In genomic region chr11:568306-569259, GRCh38 we compare ENCODE assay signal across 8 cellular contexts. TPM values are rescaled to one million over a fixed set of nuclear protein-coding genes. Genes with fewer than 3 reads are reported as not detected.
DNase-seq lines count a peak whose midpoint lies in the region; ATAC-seq and TF ChIP-seq lines count a peak whose summit lies in the region.

No MANE protein-coding gene starts in this region.

- peak; percentile 92 for DNase-seq in DMS153 treated with DMSO at 0.1 percent for 48 hours (lab: John Stamatoyannopoulos, UW; ENCODE audit: unreplicated experiment)
- peak; percentile 97 for DNase-seq in OCI-M1 (lab: John Stamatoyannopoulos, UW)
- DNase-seq in activated T-cell treated with anti-CD3 and anti-CD28 coated beads for 48 hours (ENCODE audit: low read depth): peak; percentile 98
- peak; percentile 74 for DNase-seq in stimulated activated CD8-positive, alpha-beta memory T cell treated with anti-CD3 and anti-CD28 coated beads, Interleukin-7, amount 100 ng/mL, for 24 hours (ENCODE audit: low read depth)

- peak; percentile 79 for ATAC-seq in GM21619 (IDR thresholded peaks at IDR 0.05; ENCODE audit: unreplicated experiment)

- H3K27ac ChIP-seq in esophagus (ENCODE audit: low read depth in 2 of 2, low read length in 1 of 2) (peak overlapping the region; percentile 89 to 96), muscle layer of duodenum (ENCODE audit: low read length) (no peak overlapping the region)

- H3K9me3 ChIP-seq in esophagus (ENCODE audit: control insufficient read depth in 2 of 2, insufficient read depth in 1 of 2, low read depth in 1 of 2, low read length in 1 of 2): no peaks in the 10 kb centered on the region
- H3K9me3 ChIP-seq in muscle layer of duodenum (ENCODE audit: control insufficient read depth in 1 of 2, low read length in 2 of 2): no peaks in the 10 kb centered on the region

- H3K4me1 ChIP-seq in esophagus (ENCODE audit: control insufficient read depth in 2 of 2, insufficient read depth in 2 of 2, low read length in 1 of 2) (peaks cover 0 to 20% of the 10 kb centered on the region in 2 donors), muscle layer of duodenum (ENCODE audit: control insufficient read depth in 1 of 2, insufficient read depth in 2 of 2, low read length in 2 of 2) (peaks cover 0 to 17% of the 10 kb centered on the region in 2 donors)

- no peak for TF ChIP-seq RAD21 in Ishikawa (IDR thresholded peaks at IDR 0.05; ENCODE audit: low read depth)

- H3K36me3 ChIP-seq in esophagus (ENCODE audit: control insufficient read depth in 2 of 2, insufficient read depth in 2 of 2, low read length in 1 of 2) (peaks cover 0 to 13% of the 10 kb centered on the region in 2 donors), muscle layer of duodenum (ENCODE audit: control insufficient read depth in 1 of 2, insufficient read depth in 2 of 2, low read length in 2 of 2) (no peaks in the 10 kb centered on the region)

- H3K4me3 ChIP-seq in esophagus (ENCODE audit: low read depth in 1 of 2, low read length in 2 of 2) (peak overlapping the region; percentile 65 to 83), muscle layer of duodenum (ENCODE audit: low read depth in 1 of 2, low read length in 2 of 2) (peak overlapping the region; percentile 48 to 53)

- no peak for TF ChIP-seq EP300 in Ishikawa (IDR thresholded peaks at IDR 0.05; ENCODE audit: borderline replicate concordance)

- no peaks in the 10 kb centered on the region for H3K27me3 ChIP-seq in esophagus (ENCODE audit: control insufficient read depth in 1 of 2, insufficient read depth in 2 of 2, low read length in 2 of 2)
- H3K27me3 ChIP-seq in muscle layer of duodenum (ENCODE audit: low read depth, low read length): no peaks in the 10 kb centered on the region

- 1 to 2% methylated on average over 72 to 129 of the region's 129 CpGs for WGBS in esophagus, 2 donors

TF ChIP-seq in Ishikawa, 13 proteins besides CTCF, POLR2A, EP300 and RAD21:
- TF ChIP-seq CREB1 (IDR thresholded peaks at IDR 0.05; ENCODE audit: low read depth): no peak
- peak; percentile 5; the same call in 1 of the 2 replicates for TF ChIP-seq TAF1 (IDR thresholded peaks at IDR 0.05; ENCODE audit: low read depth)
- no peak for TF ChIP-seq EGR1 (IDR thresholded peaks at IDR 0.05)
- TF ChIP-seq FOXM1 (IDR thresholded peaks at IDR 0.05; ENCODE audit: borderline replicate concordance, low read depth): no peak
- no peak for TF ChIP-seq TEAD4 (IDR thresholded peaks at IDR 0.05)
- no peak for TF ChIP-seq CEBPB (IDR thresholded peaks at IDR 0.05)
- no peak for TF ChIP-seq NFIC (IDR thresholded peaks at IDR 0.05)
- TF ChIP-seq REST (IDR thresholded peaks at IDR 0.05; ENCODE audit: low read depth): no peak
- 0 out of 2 replicates have a peak, but pooled peaks have one; percentile 1 for TF ChIP-seq USF1 (IDR thresholded peaks at IDR 0.05)
- TF ChIP-seq ZBTB7A (IDR thresholded peaks at IDR 0.05; ENCODE audit: low read depth): peak; percentile 68
- 0 out of 2 replicates have a peak, but pooled peaks have one; percentile 27 for TF ChIP-seq YY1 (IDR thresholded peaks at IDR 0.05; ENCODE audit: low read depth)
- TF ChIP-seq TCF12 (IDR thresholded peaks at IDR 0.05; ENCODE audit: low read depth): no peak
- TF ChIP-seq, protein P1, sequence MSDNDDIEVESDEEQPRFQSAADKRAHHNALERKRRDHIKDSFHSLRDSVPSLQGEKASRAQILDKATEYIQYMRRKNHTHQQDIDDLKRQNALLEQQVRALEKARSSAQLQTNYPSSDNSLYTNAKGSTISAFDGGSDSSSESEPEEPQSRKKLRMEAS (IDR thresholded peaks at IDR 0.05): peak; percentile 31; the same call in 1 of the 2 replicates

RNA-seq across cellular contexts. Expression of gene PHRF1, which starts 7.7 kb away (rescaled TPM):
- 10 to 100 TPM; 13.7 to 28.4 TPM for polyA plus RNA-seq in esophagus

RNA-seq across cellular contexts. Expression of gene RASSF7, which starts 7.8 kb away (rescaled TPM):
- 10 to 100 TPM; 46.6 to 82.4 TPM for polyA plus RNA-seq in esophagus

RNA-seq across cellular contexts. Expression of gene LMNTD2, which starts 8.0 kb away (rescaled TPM):
- 1 to 10 TPM; 2.9 to 6.9 TPM for polyA plus RNA-seq in esophagus

RNA-seq across cellular contexts. Expression of gene LRRC56, which starts 31.3 kb away (rescaled TPM):
- 1 to 10 TPM; 1.7 to 4.0 TPM for polyA plus RNA-seq in esophagus

RNA-seq across cellular contexts. Expression of gene HRAS, which starts 33.2 kb away (rescaled TPM):
- 100 to 1,000 TPM; 163 to 257 TPM for polyA plus RNA-seq in esophagus
